In genomic region chr11:67482736-67483497, GRCh38 we compare ENCODE assay signal across 8 cellular contexts. TPM values are rescaled to one million over a fixed set of nuclear protein-coding genes. Genes with fewer than 3 reads are reported as not detected.
DNase-seq lines count a peak whose midpoint lies in the region; ATAC-seq, FAIRE-seq and TF ChIP-seq lines count a peak whose summit lies in the region.

TSS of gene AIP (plus strand) at chr11:67483026. CDS start at chr11:67483159, 133 bp downstream.

- H3K27ac ChIP-seq in body of pancreas = peak within 1 kb of the TSS; percentile 39 to 94 (median 74)
- H3K27ac ChIP-seq in sigmoid colon = peak within 1 kb of the TSS; percentile 81 to 87 (median 82)

- peak in 2 of 3 donors; percentile 63 to 72 for TF ChIP-seq POLR2A in body of pancreas (IDR thresholded peaks at IDR 0.05)
- peak; percentile 42 to 56 for TF ChIP-seq POLR2A in sigmoid colon (IDR thresholded peaks at IDR 0.05)

- intact Hi-C loops in body of pancreas (cut with DNase I) = no loop called here
- intact Hi-C loops in sigmoid colon (cut with DNase I) = loop anchor here (1.0 to 5.0 kb wide), 3 partner anchors 14 to 81 kb away; partner anchors contain the start of genes PPP1CA, TBC1D10C and TMEM134

- H3K36me3 ChIP-seq in body of pancreas (replicated peaks in 1 of 2; ENCODE audit: insufficient read depth in 1 of 2, low read depth in 2 of 2) (no peaks in the 10 kb centered on the region), sigmoid colon (peaks cover 0 to 12% (median 0%) of the 10 kb centered on the region in 4 donors)

- peak within 1 kb of the TSS in 1 of 2 donors; percentile 61 for H3K4me3 ChIP-seq in body of pancreas
- peak within 1 kb of the TSS; percentile 36 to 59 (median 51) for H3K4me3 ChIP-seq in sigmoid colon

- 2 to 3% methylated on average over 38 to 53 of the region's 53 CpGs for WGBS in body of pancreas, 2 donors
- 2% methylated on average over 53 of the region's 53 CpGs for whole genome bisulfite sequencing in sigmoid colon, 2 donors

- no peak for TF ChIP-seq EP300 in sigmoid colon (IDR thresholded peaks at IDR 0.05)

- H3K27me3 ChIP-seq in body of pancreas (no peaks in the 10 kb centered on the region), sigmoid colon (no peaks in the 10 kb centered on the region)

- peak; percentile 95 for DNase-seq in A172 (ENCODE audit: low spot score)
- DNase-seq in NCI-H2107 treated with DMSO at 0.1 percent for 48 hours (lab: John Stamatoyannopoulos, UW; ENCODE audit: unreplicated experiment) = peak; percentile 97
- peak; percentile 98 to 99 (median 98) for DNase-seq in body of pancreas
- DNase-seq in iPS DF 19.7 (ENCODE audit: low read depth, low spot score) = peak; percentile 95
- DNase-seq in sigmoid colon = peak; percentile 99

- H3K9me3 ChIP-seq in body of pancreas (no peaks in the 10 kb centered on the region), sigmoid colon (no peaks in the 10 kb centered on the region)

- TF ChIP-seq CTCF in body of pancreas (IDR thresholded peaks at IDR 0.05) = peak in 4 of 7 experiments; percentile 31 to 39 (median 36)
- peak in 1 of 4 experiments; percentile 50 for TF ChIP-seq CTCF in sigmoid colon (IDR thresholded peaks at IDR 0.05)

- ATAC-seq in GM18520 (IDR thresholded peaks at IDR 0.05; ENCODE audit: unreplicated experiment) = peak; percentile 45
- ATAC-seq in HG03064 (IDR thresholded peaks at IDR 0.05; ENCODE audit: low read depth, unreplicated experiment) = peak; percentile 61
- ATAC-seq in body of pancreas = peak; percentile 99

- H3K4me1 ChIP-seq in body of pancreas (peaks cover 24% of the 10 kb centered on the region), sigmoid colon (peaks cover 0 to 37% (median 24%) of the 10 kb centered on the region in 4 donors)

- FAIRE-seq in TTC549 (lab: Jason Lieb, UNC) = peak; percentile 25

RNA-seq across cellular contexts. Expression of gene AIP, which starts in this region (rescaled TPM):
- 95.8 and 99.9 TPM in 2 replicates for total RNA-seq in A172 (2014; rRNA removed; shearing (Covaris generic))
- 10 to 100 TPM; 21.4 to 39.7 TPM for total RNA-seq in body of pancreas
- 100 to 1,000 TPM; 103 to 120 (median 109) TPM for total RNA-seq in sigmoid colon
- 10 to 100 TPM; 71.2 to 82.3 (median 76.6) TPM for polyA plus RNA-seq in sigmoid colon

Comparison
In these comparisons a context has a peak if more than half of its experiments do, and no peak if none do; other contexts are left out.
1. ATAC-seq: peak in every context shown above with its lines; median percentile 99 in body of pancreas; 61 in HG03064; 45 in GM18520.